1 cellular context compared by ENCODE assay signal in the genomic region with DNA sequence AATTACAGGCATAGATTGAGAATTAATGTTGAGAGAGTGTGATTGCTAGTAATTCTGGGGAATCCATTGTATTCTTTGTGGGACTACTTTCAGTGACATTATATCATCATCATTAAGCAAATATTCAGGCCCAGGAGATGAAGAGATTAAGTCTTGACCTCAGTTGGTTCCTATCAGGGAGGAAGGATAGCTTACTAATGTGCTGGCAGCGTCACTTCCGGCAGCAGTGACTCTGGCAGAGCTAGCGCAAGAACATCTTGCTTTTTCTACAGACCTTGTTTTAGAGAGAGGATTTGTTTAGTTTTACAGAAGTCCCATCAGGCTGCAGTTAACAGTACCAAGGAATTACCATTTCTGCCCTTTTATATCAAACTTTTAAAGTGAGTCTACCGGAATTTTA.
TF ChIP-seq lines count a peak whose summit lies in the region.

No MANE protein-coding gene starts in this region.

TF ChIP-seq in K562, 482 proteins besides CTCF, POLR2A, EP300 and RAD21:
- TF ChIP-seq GABPA (tag; conservative IDR thresholded peaks at IDR 0.05; ENCODE audit: low read depth) (peak; percentile 67), CREM (IDR thresholded peaks at IDR 0.05; ENCODE audit: low read depth) (peak; percentile 41; the same call in 1 of the 2 replicates)
- TF ChIP-seq, protein P1, sequence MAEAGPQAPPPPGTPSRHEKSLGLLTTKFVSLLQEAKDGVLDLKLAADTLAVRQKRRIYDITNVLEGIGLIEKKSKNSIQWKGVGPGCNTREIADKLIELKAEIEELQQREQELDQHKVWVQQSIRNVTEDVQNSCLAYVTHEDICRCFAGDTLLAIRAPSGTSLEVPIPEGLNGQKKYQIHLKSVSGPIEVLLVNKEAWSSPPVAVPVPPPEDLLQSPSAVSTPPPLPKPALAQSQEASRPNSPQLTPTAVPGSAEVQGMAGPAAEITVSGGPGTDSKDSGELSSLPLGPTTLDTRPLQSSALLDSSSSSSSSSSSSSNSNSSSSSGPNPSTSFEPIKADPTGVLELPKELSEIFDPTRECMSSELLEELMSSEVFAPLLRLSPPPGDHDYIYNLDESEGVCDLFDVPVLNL (CRISPR knock-in tag; IDR thresholded peaks at IDR 0.05; ENCODE audit: low read depth): no peak
